Comparison of ENCODE assay signal across 20 cellular contexts in genomic region chr22:37084385-37084784, GRCh38. TPM values are rescaled to one million over a fixed set of nuclear protein-coding genes. Genes with fewer than 3 reads are reported as not detected.
"Had no signal": no experiment of that assay in that cellular context is flagged by ENCODE, and none has a peak within 500 bp of the region (broad histone marks: within the 10 kb centered on the region; RNA-seq: fewer than 3 reads in every experiment).

No MANE protein-coding gene starts in this region.

- H3K9me3 ChIP-seq: MG63, Peyer's patch, SJCRH30, SK-N-SH had no signal

- ATAC-seq: activated naive CD4-positive, alpha-beta T cell treated with anti-CD3 and anti-CD28 coated beads, Interleukin-2, amount 50 U/mL, for 72 hours; activated T-cell treated with anti-CD3 and anti-CD28 coated beads, Interleukin-2, amount 50 U/mL, for 4 hours had no signal

- H3K27ac Mint-ChIP-seq: dendritic cell treated with granulocyte-macrophage colony-stimulating factor and Interleukin-4, amounts not matched to agents 40 ng/mL and 50 ng/mL, for 4 days had no signal

- H3K4me1 ChIP-seq: SJCRH30 had no signal

- H3K4me3 Mint-ChIP-seq: activated T-cell treated with anti-CD3 and anti-CD28 coated beads, Interleukin-2, amount 50 U/mL, for 4 hours; dendritic cell treated with granulocyte-macrophage colony-stimulating factor and Interleukin-4, amounts not matched to agents 40 ng/mL and 50 ng/mL, for 4 days had no signal

- DNase-seq: activated CD4-positive, alpha-beta T cell treated with anti-CD3 and anti-CD28 coated beads for 4 hours; activated CD8-positive, alpha-beta memory T cell treated with anti-CD3 and anti-CD28 coated beads, Interleukin-2, amount 50 U/mL, for 48 hours; activated T-cell treated with anti-CD3 and anti-CD28 coated beads, Interleukin-2, amount 50 U/mL, for 4 hours; brain microvascular endothelial cell; MG63; MV-4-11; NCI-H1092 treated with DMSO at 0.1 percent for 48 hours; NCI-H1417 treated with DMSO at 0.1 percent for 48 hours; NCI-H1694; NCI-H2029 treated with DMSO at 0.1 percent for 48 hours; NCI-H524; Peyer's patch; Right ventricle myocardium superior; SJCRH30; SK-N-SH; WERI-Rb-1 had no signal

- H3K27ac ChIP-seq: brain microvascular endothelial cell, cardiac muscle cell, Peyer's patch, RWPE1, SJCRH30, WERI-Rb-1 had no signal

- H3K4me3 ChIP-seq: cardiac muscle cell, MG63, Peyer's patch, SJCRH30 had no signal

- H3K36me3 ChIP-seq: brain microvascular endothelial cell, cardiac muscle cell, MG63, Peyer's patch, SJCRH30, WERI-Rb-1 had no signal

- H3K9me3 Mint-ChIP-seq: activated naive CD4-positive, alpha-beta T cell treated with anti-CD3 and anti-CD28 coated beads, Interleukin-2, amount 50 U/mL, for 72 hours; activated T-cell treated with anti-CD3 and anti-CD28 coated beads, Interleukin-2, amount 50 U/mL, for 4 hours; dendritic cell treated with granulocyte-macrophage colony-stimulating factor and Interleukin-4, amounts not matched to agents 40 ng/mL and 50 ng/mL, for 4 days had no signal

- H3K36me3 Mint-ChIP-seq: activated naive CD4-positive, alpha-beta T cell treated with anti-CD3 and anti-CD28 coated beads, Interleukin-2, amount 50 U/mL, for 72 hours had no signal

- H3K27me3 ChIP-seq: brain microvascular endothelial cell, cardiac muscle cell, MG63, Peyer's patch, SJCRH30 had no signal

RNA-seq across cellular contexts. Expression of gene TMPRSS6, which starts 25.1 kb away (rescaled TPM):
- total RNA-seq: cardiac muscle cell, Right ventricle myocardium superior, SJCRH30 had no signal
